9 cellular contexts compared by ENCODE assay signal in genomic region chr21:37724201-37724600, GRCh38.
"Had no signal": no experiment of that assay in that cellular context is flagged by ENCODE, and none has a peak within 500 bp of the region (broad histone marks: within the 10 kb centered on the region; RNA-seq: fewer than 3 reads in every experiment).

No MANE protein-coding gene starts in this region.

- H3K9me3 Mint-ChIP-seq: GM23338, H9, HFFc6 had no signal

- DNase-seq: GM23248, GOT3, H7, H9, HCEC 1CT, HFFc6 had no signal

- H3K4me2 ChIP-seq: GM23338 had no signal

- H3K36me3 ChIP-seq: HAP-1 had no signal

- H3K4me3 Mint-ChIP-seq: GM23338, H9, HFFc6 had no signal

- H3K4me1 ChIP-seq: HAP-1 had no signal

- H3K4me1 Mint-ChIP-seq: GM23338, H9 had no signal

- H3K9me3 ChIP-seq: HAP-1 had no signal

- H3K9ac ChIP-seq: GM23248 had no signal

- H2AFZ ChIP-seq: GM23248, GM23338 had no signal

- H3K4me3 ChIP-seq: GM23248, GM23338, HAP-1 had no signal

- H3K27ac Mint-ChIP-seq: GM23338, HFFc6 had no signal

- H3K27ac ChIP-seq: GM23248 had no signal

- ATAC-seq: GM23338, HCT116 had no signal
